9 cellular contexts compared by ENCODE assay signal in genomic region chr1:205977348-205978014, GRCh38. TPM values are rescaled to one million over a fixed set of nuclear protein-coding genes. Genes with fewer than 3 reads are reported as not detected.
DNase-seq lines count a peak whose midpoint lies in the region; ATAC-seq and TF ChIP-seq lines count a peak whose summit lies in the region.
"Had no signal": no experiment of that assay in that cellular context is flagged by ENCODE, and none has a peak within 500 bp of the region (broad histone marks: within the 10 kb centered on the region; RNA-seq: fewer than 3 reads in every experiment).

No MANE protein-coding gene starts in this region.

- H3K27ac ChIP-seq in parathyroid adenoma (peak overlapping the region; percentile 26), tibial nerve (no peak overlapping the region)

- 77 to 98% methylated on average over 2 of the region's 2 CpGs for WGBS in tibial nerve, 2 donors

- peak in 1 of 2 donors; percentile 13 for TF ChIP-seq EP300 in tibial nerve (IDR thresholded peaks at IDR 0.05)

- TF ChIP-seq POLR2A in tibial nerve (IDR thresholded peaks at IDR 0.05) (no peak), GM18505 (IDR thresholded peaks at IDR 0.05; ENCODE audit: borderline replicate concordance, extremely low read depth, insufficient read depth, insufficient read length) (no peak)

- H3K4me2 ChIP-seq in parathyroid adenoma (ENCODE audit: low read length): no peak overlapping the region

- H3K27me3 ChIP-seq in parathyroid adenoma (ENCODE audit: control insufficient read depth, insufficient read depth, low read length) (no peaks in the 10 kb centered on the region), tibial nerve (no peaks in the 10 kb centered on the region)

- H3K4me1 ChIP-seq in parathyroid adenoma (peaks cover 3% of the 10 kb centered on the region), tibial nerve (no peaks in the 10 kb centered on the region)

- ATAC-seq in GM18505 (IDR thresholded peaks at IDR 0.05; ENCODE audit: unreplicated experiment): no peak

- H3K9me3 ChIP-seq in parathyroid adenoma (ENCODE audit: control insufficient read depth, low read length): no peaks in the 10 kb centered on the region
- no peaks in the 10 kb centered on the region for H3K9me3 ChIP-seq in tibial nerve

- TF ChIP-seq CTCF in GM12865 (IDR thresholded peaks at IDR 0.05; ENCODE audit: insufficient read depth, low read depth, low read length, missing control alignments) (peak; percentile 96), parathyroid adenoma (IDR thresholded peaks at IDR 0.05) (peak; percentile 89), tibial nerve (IDR thresholded peaks at IDR 0.05) (peak; percentile 90 to 97 (median 93))

- no peak overlapping the region for H3K9ac ChIP-seq in parathyroid adenoma

- in situ Hi-C loops in SK-MEL-5 (cut with HindIII; ENCODE audit: low pct_unique_long_range_greater_than_20kb, low sequenced_read_pairs): no loop called here

- H3K79me2 ChIP-seq in parathyroid adenoma: no peaks in the 10 kb centered on the region

- H3K36me3 ChIP-seq in parathyroid adenoma (ENCODE audit: control insufficient read depth, insufficient read depth, low read length) (no peaks in the 10 kb centered on the region), tibial nerve (no peaks in the 10 kb centered on the region)

- peak overlapping the region; percentile 11 for H2AFZ ChIP-seq in parathyroid adenoma

- no peak overlapping the region for H3K4me3 ChIP-seq in GM12865 (ENCODE audit: low read depth, low read length)
- H3K4me3 ChIP-seq in parathyroid adenoma (ENCODE audit: low read depth, low read length): no peak overlapping the region
- no peak overlapping the region for H3K4me3 ChIP-seq in tibial nerve

- DNase-seq in GM12865 (ENCODE audit: low read depth): peak; percentile 88
- DNase-seq in NCI-H1048 (lab: John Stamatoyannopoulos, UW): peak; percentile 85
- DNase-seq in SK-MEL-5 (ENCODE audit: low read depth, low spot score): peak; percentile 81
- DNase-seq in activated naive CD4-positive, alpha-beta T cell treated with Interleukin-2 at 50 U/mL for 16 hours: peak; percentile 76
- DNase-seq in glomerular visceral epithelial cell (ENCODE audit: extremely low spot score): peak; percentile 84
- peak in 1 of 2 donors; percentile 49 for DNase-seq in tibial nerve (ENCODE audit: low spot score in 2 of 2)

RNA-seq across cellular contexts. Expression of gene RAB7B, which starts 25.7 kb away (rescaled TPM):
- 2.6 and 3.4 TPM in 2 replicates for total RNA-seq in SK-MEL-5 (2014; rRNA removed; shearing (Covaris generic))
- polyA plus RNA-seq in SK-MEL-5 (2015; cell fraction: cytosol; rRNA removed): 4.0 and 8.9 TPM in 2 replicates
- polyA plus RNA-seq in SK-MEL-5 (2015; cell fraction: nucleus; rRNA removed): 2.1 and 4.6 TPM in 2 replicates
- 1 to 10 TPM in 2 of 4 donors, under 1 TPM in 2; 0.78 to 2.4 (median 1.3) TPM for total RNA-seq in tibial nerve

RNA-seq across cellular contexts. Expression of gene SLC26A9, which starts 34.2 kb away (rescaled TPM):
- not detected in 2 replicates for total RNA-seq in SK-MEL-5 (2014; rRNA removed; shearing (Covaris generic))
- polyA plus RNA-seq in SK-MEL-5 (2015; cell fraction: cytosol; rRNA removed): not detected in 2 replicates
- polyA plus RNA-seq in SK-MEL-5 (2015; cell fraction: nucleus; rRNA removed): not detected in 2 replicates
- total RNA-seq in tibial nerve: not detected
- total RNA-seq: mononuclear cell had no signal

RNA-seq across cellular contexts. Expression of gene CTSE, which starts 46.2 kb away (rescaled TPM):
- 0.19 TPM in 1 of 2 replicates, not detected in the other for total RNA-seq in SK-MEL-5 (2014; rRNA removed; shearing (Covaris generic))
- 0.18 and 0.32 TPM in 2 replicates for polyA plus RNA-seq in SK-MEL-5 (2015; cell fraction: cytosol; rRNA removed)
- polyA plus RNA-seq in SK-MEL-5 (2015; cell fraction: nucleus; rRNA removed): not detected in 2 replicates
- total RNA-seq in tibial nerve: not detected
- total RNA-seq: mononuclear cell had no signal
